In genomic region chr5:139341689-139342422, GRCh38 we compare ENCODE assay signal across 1 cellular context.
A peak's percentile ranks its signal among the peaks of the same experiment; 100 is the strongest.
TF ChIP-seq lines count a peak whose summit lies in the region.

Gene PAIP2, plus strand, starts transcription at chr5:139341854. Its CDS starts 21,931 bp downstream, at chr5:139363785.

TF ChIP-seq in HEK293, 187 proteins besides CTCF, POLR2A, EP300 and RAD21 (continued from another document and continues in another):
- no peak for TF ChIP-seq ZNF704 (tag by site-specific recombination; IDR thresholded peaks at IDR 0.05)
- peak; percentile 94 for TF ChIP-seq SP2 (tag by site-specific recombination; IDR thresholded peaks at IDR 0.05)
- TF ChIP-seq ZSCAN30 (tag by site-specific recombination; IDR thresholded peaks at IDR 0.05): peak; percentile 47; the same call in 1 of the 2 replicates
- 0 out of 2 replicates have a peak, but pooled peaks have one; percentile 81 for TF ChIP-seq ZBTB1 (tag by site-specific recombination; IDR thresholded peaks at IDR 0.05)
- 0 out of 2 replicates have a peak, but pooled peaks have one; percentile 27 for TF ChIP-seq ZNF548 (tag by site-specific recombination; IDR thresholded peaks at IDR 0.05)
- TF ChIP-seq, protein P1, sequence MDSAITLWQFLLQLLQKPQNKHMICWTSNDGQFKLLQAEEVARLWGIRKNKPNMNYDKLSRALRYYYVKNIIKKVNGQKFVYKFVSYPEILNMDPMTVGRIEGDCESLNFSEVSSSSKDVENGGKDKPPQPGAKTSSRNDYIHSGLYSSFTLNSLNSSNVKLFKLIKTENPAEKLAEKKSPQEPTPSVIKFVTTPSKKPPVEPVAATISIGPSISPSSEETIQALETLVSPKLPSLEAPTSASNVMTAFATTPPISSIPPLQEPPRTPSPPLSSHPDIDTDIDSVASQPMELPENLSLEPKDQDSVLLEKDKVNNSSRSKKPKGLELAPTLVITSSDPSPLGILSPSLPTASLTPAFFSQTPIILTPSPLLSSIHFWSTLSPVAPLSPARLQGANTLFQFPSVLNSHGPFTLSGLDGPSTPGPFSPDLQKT (IDR thresholded peaks at IDR 0.05; ENCODE audit: borderline replicate concordance, low read depth, low read length): no peak; the same call in 1 of the 2 replicates
- TF ChIP-seq, protein P2, sequence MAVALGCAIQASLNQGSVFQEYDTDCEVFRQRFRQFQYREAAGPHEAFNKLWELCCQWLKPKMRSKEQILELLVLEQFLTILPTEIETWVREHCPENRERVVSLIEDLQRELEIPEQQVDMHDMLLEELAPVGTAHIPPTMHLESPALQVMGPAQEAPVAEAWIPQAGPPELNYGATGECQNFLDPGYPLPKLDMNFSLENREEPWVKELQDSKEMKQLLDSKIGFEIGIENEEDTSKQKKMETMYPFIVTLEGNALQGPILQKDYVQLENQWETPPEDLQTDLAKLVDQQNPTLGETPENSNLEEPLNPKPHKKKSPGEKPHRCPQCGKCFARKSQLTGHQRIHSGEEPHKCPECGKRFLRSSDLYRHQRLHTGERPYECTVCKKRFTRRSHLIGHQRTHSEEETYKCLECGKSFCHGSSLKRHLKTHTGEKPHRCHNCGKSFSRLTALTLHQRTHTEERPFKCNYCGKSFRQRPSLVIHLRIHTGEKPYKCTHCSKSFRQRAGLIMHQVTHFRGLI (tag by site-specific recombination; IDR thresholded peaks at IDR 0.05): peak; percentile 83
- peak; percentile 95 for TF ChIP-seq PRDM1 (tag by site-specific recombination; IDR thresholded peaks at IDR 0.05)
- 0 out of 2 replicates have a peak, but pooled peaks have one; percentile 43 for TF ChIP-seq ZNF169 (tag by site-specific recombination; IDR thresholded peaks at IDR 0.05)
- TF ChIP-seq ZNF544 (tag by site-specific recombination; IDR thresholded peaks at IDR 0.05): no peak
- peak; percentile 55; the same call in 1 of the 2 replicates for TF ChIP-seq GFI1B (tag by site-specific recombination; IDR thresholded peaks at IDR 0.05)
- TF ChIP-seq ZEB2 (tag by site-specific recombination; IDR thresholded peaks at IDR 0.05): peak; percentile 95
- TF ChIP-seq ZNF580 (tag by site-specific recombination; IDR thresholded peaks at IDR 0.05): peak; percentile 89
- peak; percentile 38 for TF ChIP-seq GLIS1 (tag by site-specific recombination; IDR thresholded peaks at IDR 0.05)
- peak; percentile 59 for TF ChIP-seq ZNF133 (tag by site-specific recombination; IDR thresholded peaks at IDR 0.05)
- peak; percentile 85 for TF ChIP-seq ZFP69B (tag by site-specific recombination; IDR thresholded peaks at IDR 0.05)
- TF ChIP-seq ZIC2 (tag by site-specific recombination; IDR thresholded peaks at IDR 0.05): peak; percentile 55
- TF ChIP-seq KLF9 (tag by site-specific recombination; IDR thresholded peaks at IDR 0.05; ENCODE audit: low read depth): peak; percentile 92
- TF ChIP-seq ZNF23 (tag by site-specific recombination; IDR thresholded peaks at IDR 0.05; ENCODE audit: borderline replicate concordance): no peak
- TF ChIP-seq ZNF239 (tag by site-specific recombination; IDR thresholded peaks at IDR 0.05): peak; percentile 84; the same call in 1 of the 2 replicates
- 0 out of 2 replicates have a peak, but pooled peaks have one; percentile 69 for TF ChIP-seq HOXC10 (CRISPR knock-in tag; IDR thresholded peaks at IDR 0.05)
- TF ChIP-seq ZFP41 (tag by site-specific recombination; IDR thresholded peaks at IDR 0.05; ENCODE audit: borderline replicate concordance): no peak
- TF ChIP-seq ZSCAN5A (tag by site-specific recombination; IDR thresholded peaks at IDR 0.05): peak; percentile 95
- no peak for TF ChIP-seq ZNF140 (tag by site-specific recombination; IDR thresholded peaks at IDR 0.05)
- peak; percentile 99 for TF ChIP-seq ZNF335 (tag by site-specific recombination; conservative IDR thresholded peaks at IDR 0.05)
- TF ChIP-seq SP7 (tag by site-specific recombination; IDR thresholded peaks at IDR 0.05): peak; percentile 95
- TF ChIP-seq YY1 (tag by site-specific recombination; IDR thresholded peaks at IDR 0.05): peak; percentile 91; the same call in 1 of the 2 replicates
- no peak for TF ChIP-seq ZNF202 (tag by site-specific recombination; IDR thresholded peaks at IDR 0.05; ENCODE audit: borderline replicate concordance)
- peak; percentile 90 for TF ChIP-seq ZNF280D (tag by site-specific recombination; IDR thresholded peaks at IDR 0.05)
- no peak for TF ChIP-seq ZNF423 (tag by site-specific recombination; IDR thresholded peaks at IDR 0.05)
- peak; percentile 71; the same call in 1 of the 2 replicates for TF ChIP-seq ZBTB21 (tag by site-specific recombination; IDR thresholded peaks at IDR 0.05)
- peak; percentile 99 for TF ChIP-seq ZNF324 (tag by site-specific recombination; IDR thresholded peaks at IDR 0.05)
- no peak for TF ChIP-seq SALL2 (tag by site-specific recombination; IDR thresholded peaks at IDR 0.05; ENCODE audit: borderline replicate concordance)
- TF ChIP-seq, protein P3, sequence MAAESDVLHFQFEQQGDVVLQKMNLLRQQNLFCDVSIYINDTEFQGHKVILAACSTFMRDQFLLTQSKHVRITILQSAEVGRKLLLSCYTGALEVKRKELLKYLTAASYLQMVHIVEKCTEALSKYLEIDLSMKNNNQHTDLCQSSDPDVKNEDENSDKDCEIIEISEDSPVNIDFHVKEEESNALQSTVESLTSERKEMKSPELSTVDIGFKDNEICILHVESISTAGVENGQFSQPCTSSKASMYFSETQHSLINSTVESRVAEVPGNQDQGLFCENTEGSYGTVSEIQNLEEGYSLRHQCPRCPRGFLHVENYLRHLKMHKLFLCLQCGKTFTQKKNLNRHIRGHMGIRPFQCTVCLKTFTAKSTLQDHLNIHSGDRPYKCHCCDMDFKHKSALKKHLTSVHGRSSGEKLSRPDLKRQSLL (tag by site-specific recombination; IDR thresholded peaks at IDR 0.05): peak; percentile 25; the same call in 1 of the 2 replicates
- peak; percentile 49; the same call in 1 of the 2 replicates for TF ChIP-seq ZBTB44 (tag by site-specific recombination; IDR thresholded peaks at IDR 0.05)
- no peak for TF ChIP-seq ZNF211 (tag by site-specific recombination; IDR thresholded peaks at IDR 0.05; ENCODE audit: low read depth)
- no peak for TF ChIP-seq ZNF549 (tag by site-specific recombination; IDR thresholded peaks at IDR 0.05)
- TF ChIP-seq ZNF175 (tag by site-specific recombination; IDR thresholded peaks at IDR 0.05): no peak
- TF ChIP-seq ZNF48 (tag by site-specific recombination; IDR thresholded peaks at IDR 0.05): no peak
- peak; percentile 59; the same call in 1 of the 2 replicates for TF ChIP-seq ZNF341 (tag by site-specific recombination; IDR thresholded peaks at IDR 0.05; ENCODE audit: low read depth)
- no peak for TF ChIP-seq ZNF214 (tag by site-specific recombination; IDR thresholded peaks at IDR 0.05; ENCODE audit: borderline replicate concordance)
- TF ChIP-seq, protein P4, sequence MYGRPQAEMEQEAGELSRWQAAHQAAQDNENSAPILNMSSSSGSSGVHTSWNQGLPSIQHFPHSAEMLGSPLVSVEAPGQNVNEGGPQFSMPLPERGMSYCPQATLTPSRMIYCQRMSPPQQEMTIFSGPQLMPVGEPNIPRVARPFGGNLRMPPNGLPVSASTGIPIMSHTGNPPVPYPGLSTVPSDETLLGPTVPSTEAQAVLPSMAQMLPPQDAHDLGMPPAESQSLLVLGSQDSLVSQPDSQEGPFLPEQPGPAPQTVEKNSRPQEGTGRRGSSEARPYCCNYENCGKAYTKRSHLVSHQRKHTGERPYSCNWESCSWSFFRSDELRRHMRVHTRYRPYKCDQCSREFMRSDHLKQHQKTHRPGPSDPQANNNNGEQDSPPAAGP (tag by site-specific recombination; IDR thresholded peaks at IDR 0.05): peak; percentile 97
- no peak for TF ChIP-seq BCL11B (tag by site-specific recombination; IDR thresholded peaks at IDR 0.05; ENCODE audit: low read depth)
- TF ChIP-seq, protein P5, sequence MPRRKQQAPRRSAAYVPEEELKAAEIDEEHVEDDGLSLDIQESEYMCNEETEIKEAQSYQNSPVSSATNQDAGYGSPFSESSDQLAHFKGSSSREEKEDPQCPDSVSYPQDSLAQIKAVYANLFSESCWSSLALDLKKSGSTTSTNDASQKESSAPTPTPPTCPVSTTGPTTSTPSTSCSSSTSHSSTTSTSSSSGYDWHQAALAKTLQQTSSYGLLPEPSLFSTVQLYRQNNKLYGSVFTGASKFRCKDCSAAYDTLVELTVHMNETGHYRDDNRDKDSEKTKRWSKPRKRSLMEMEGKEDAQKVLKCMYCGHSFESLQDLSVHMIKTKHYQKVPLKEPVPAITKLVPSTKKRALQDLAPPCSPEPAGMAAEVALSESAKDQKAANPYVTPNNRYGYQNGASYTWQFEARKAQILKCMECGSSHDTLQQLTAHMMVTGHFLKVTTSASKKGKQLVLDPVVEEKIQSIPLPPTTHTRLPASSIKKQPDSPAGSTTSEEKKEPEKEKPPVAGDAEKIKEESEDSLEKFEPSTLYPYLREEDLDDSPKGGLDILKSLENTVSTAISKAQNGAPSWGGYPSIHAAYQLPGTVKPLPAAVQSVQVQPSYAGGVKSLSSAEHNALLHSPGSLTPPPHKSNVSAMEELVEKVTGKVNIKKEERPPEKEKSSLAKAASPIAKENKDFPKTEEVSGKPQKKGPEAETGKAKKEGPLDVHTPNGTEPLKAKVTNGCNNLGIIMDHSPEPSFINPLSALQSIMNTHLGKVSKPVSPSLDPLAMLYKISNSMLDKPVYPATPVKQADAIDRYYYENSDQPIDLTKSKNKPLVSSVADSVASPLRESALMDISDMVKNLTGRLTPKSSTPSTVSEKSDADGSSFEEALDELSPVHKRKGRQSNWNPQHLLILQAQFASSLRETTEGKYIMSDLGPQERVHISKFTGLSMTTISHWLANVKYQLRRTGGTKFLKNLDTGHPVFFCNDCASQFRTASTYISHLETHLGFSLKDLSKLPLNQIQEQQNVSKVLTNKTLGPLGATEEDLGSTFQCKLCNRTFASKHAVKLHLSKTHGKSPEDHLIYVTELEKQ (tag by site-specific recombination; IDR thresholded peaks at IDR 0.05; ENCODE audit: borderline replicate concordance): peak; percentile 81
- TF ChIP-seq KLF16 (tag by site-specific recombination; IDR thresholded peaks at IDR 0.05): peak; percentile 95
- no peak for TF ChIP-seq ZNF621 (tag by site-specific recombination; IDR thresholded peaks at IDR 0.05)
- TF ChIP-seq ZNF624 (tag by site-specific recombination; IDR thresholded peaks at IDR 0.05): 0 out of 2 replicates have a peak, but pooled peaks have one; percentile 58
- TF ChIP-seq ZBTB17 (tag by site-specific recombination; IDR thresholded peaks at IDR 0.05): peak; percentile 99
- no peak; the same call in 1 of the 2 replicates for TF ChIP-seq ZNF768 (tag by site-specific recombination; IDR thresholded peaks at IDR 0.05)
